In the genomic region with DNA sequence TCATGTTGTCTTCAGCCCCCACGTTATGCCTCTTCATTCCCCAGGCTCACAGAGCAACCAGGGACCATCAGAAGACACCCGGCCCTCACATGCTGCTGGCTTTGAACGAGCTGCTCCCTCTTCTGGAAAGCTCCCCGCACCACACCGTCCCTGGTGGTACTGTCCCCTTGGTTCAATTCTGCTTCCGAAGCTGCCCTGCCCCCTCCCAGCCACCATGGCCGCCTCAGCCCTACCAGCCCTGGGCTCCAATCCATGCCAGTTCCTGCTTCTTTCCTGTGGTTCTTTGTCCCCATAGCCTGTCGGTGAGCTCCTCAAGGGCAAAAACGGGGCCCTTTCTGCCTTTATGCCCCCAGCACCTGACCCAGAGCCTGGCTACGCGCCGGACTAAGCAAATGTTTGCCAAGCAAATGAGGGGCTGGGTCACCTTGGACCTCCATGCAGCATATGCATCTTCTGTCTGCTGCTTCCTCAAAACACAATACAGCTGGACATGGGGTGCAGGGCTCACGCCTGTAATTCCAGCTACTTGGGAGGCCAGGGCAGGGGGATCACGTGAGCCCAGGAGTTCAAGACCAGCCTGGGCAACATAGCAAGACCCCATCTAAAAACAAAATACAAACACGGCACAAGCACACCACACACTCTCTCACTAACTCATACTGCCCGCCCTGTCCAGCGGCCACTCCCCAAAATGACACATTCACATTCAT, we compare ENCODE assay signal across 1 cellular context.
TF ChIP-seq lines count a peak whose summit lies in the region.

No MANE protein-coding gene starts in this region.

TF ChIP-seq in A549, 52 proteins besides CTCF, POLR2A, EP300 and RAD21 (continued from another document):
- TF ChIP-seq, protein P1, sequence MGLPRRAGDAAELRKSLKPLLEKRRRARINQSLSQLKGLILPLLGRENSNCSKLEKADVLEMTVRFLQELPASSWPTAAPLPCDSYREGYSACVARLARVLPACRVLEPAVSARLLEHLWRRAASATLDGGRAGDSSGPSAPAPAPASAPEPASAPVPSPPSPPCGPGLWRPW (IDR thresholded peaks at IDR 0.05), result no peak
- TF ChIP-seq ZFP36 (IDR thresholded peaks at IDR 0.05; ENCODE audit: borderline replicate concordance, partially characterized antibody), result no peak
- TF ChIP-seq MYC (IDR thresholded peaks at IDR 0.05; ENCODE audit: borderline replicate concordance, low read length), result no peak
- no peak for TF ChIP-seq BHLHE40 (IDR thresholded peaks at IDR 0.05; ENCODE audit: low read depth, low read length)
